ENCODE assay signal across 12 cellular contexts in genomic region chr12:52035926-52036325, GRCh38. TPM values are rescaled to one million over a fixed set of nuclear protein-coding genes. Genes with fewer than 3 reads are reported as not detected.
DNase-seq lines count a peak whose midpoint lies in the region; ATAC-seq lines count a peak whose summit lies in the region.
"Had no signal": no experiment of that assay in that cellular context is flagged by ENCODE, and none has a peak within 500 bp of the region (broad histone marks: within the 10 kb centered on the region; RNA-seq: fewer than 3 reads in every experiment).

No MANE protein-coding gene starts in this region.

- peak overlapping the region; percentile 84 for H3K27ac ChIP-seq in subcutaneous abdominal adipose tissue (ENCODE audit: low read depth, low read length)
- H3K27ac ChIP-seq: neutrophil had no signal

- no peak for ATAC-seq in activated CD4-positive, alpha-beta T cell treated with anti-CD3 and anti-CD28 coated beads for 36 hours
- ATAC-seq in memory B cell (ENCODE audit: low read depth), result no peak

- no peaks in the 10 kb centered on the region for H3K27me3 Mint-ChIP-seq in activated CD4-positive, alpha-beta T cell treated with anti-CD3 and anti-CD28 coated beads for 36 hours
- peaks cover 6% of the 10 kb centered on the region for H3K27me3 Mint-ChIP-seq in activated T-helper 2 cell treated with anti-CD3 and anti-CD28 coated beads, Interferon-gamma antibody, Interleukin-2, Interleukin-4, amounts not matched to agents 10 μg/mL and 5 μg/mL and 100 μg/mL, durations not matched to agents 14 hours and 24 hours and 36 hours (ENCODE audit: low read depth)
- no peaks in the 10 kb centered on the region for H3K27me3 Mint-ChIP-seq in memory B cell

- H3K9ac ChIP-seq in subcutaneous abdominal adipose tissue (ENCODE audit: low read length in 5 of 5), result peak overlapping the region in 2 of 5 donors; percentile 22 to 65

- no peak for DNase-seq in activated CD4-positive, alpha-beta T cell treated with anti-CD3 and anti-CD28 coated beads for 36 hours
- no peak for DNase-seq in activated CD4-positive, alpha-beta T cell treated with anti-CD3 and anti-CD28 coated beads for 48 hours
- DNase-seq in activated T-helper 2 cell treated with anti-CD3 and anti-CD28 coated beads, Interferon-gamma antibody, Interleukin-2, Interleukin-4, amounts not matched to agents 10 μg/mL and 5 μg/mL and 100 μg/mL, durations not matched to agents 14 hours and 24 hours and 36 hours (ENCODE audit: low spot score), result no peak
- DNase-seq in memory B cell (ENCODE audit: low spot score in 2 of 2) (no peak), HUDEP-2 (lab: John Stamatoyannopoulos, UW; ENCODE audit: unreplicated experiment in 76 of 76) (no peak), foreskin melanocyte (no peak), midbrain (lab: John Stamatoyannopoulos, UW) (no peak)
- DNase-seq: ACHN; activated effector memory CD4-positive, alpha-beta T cell treated with anti-CD3 and anti-CD28 coated beads, Interleukin-2, amount 50 U/mL, for 16 hours; NCI-H1694 treated with DMSO at 0.1 percent for 48 hours had no signal

- peaks cover 7 to 60% (median 42%) of the 10 kb centered on the region in 5 donors for H3K4me1 ChIP-seq in subcutaneous abdominal adipose tissue (ENCODE audit: control insufficient read depth in 5 of 5, insufficient read depth in 5 of 5, low read length in 5 of 5)

- H3K27me3 ChIP-seq in subcutaneous abdominal adipose tissue (ENCODE audit: control insufficient read depth in 5 of 5, insufficient read depth in 4 of 5, low read length in 5 of 5), result no peaks in the 10 kb centered on the region

- POLR2A ChIA-PET in activated CD4-positive, alpha-beta T cell treated with anti-CD3 and anti-CD28 coated beads for 36 hours (lab: Charles Lee), result no interaction called here

- H3K4me1 Mint-ChIP-seq in activated CD4-positive, alpha-beta T cell treated with anti-CD3 and anti-CD28 coated beads for 36 hours, result peaks cover 70% of the 10 kb centered on the region
- H3K4me1 Mint-ChIP-seq in activated T-helper 2 cell treated with anti-CD3 and anti-CD28 coated beads, Interferon-gamma antibody, Interleukin-2, Interleukin-4, amounts not matched to agents 10 μg/mL and 5 μg/mL and 100 μg/mL, durations not matched to agents 14 hours and 24 hours and 36 hours (ENCODE audit: low read depth), result peaks cover 57% of the 10 kb centered on the region
- H3K4me1 Mint-ChIP-seq in memory B cell, result peaks cover 28% of the 10 kb centered on the region

- no peaks in the 10 kb centered on the region for H3K9me3 Mint-ChIP-seq in activated CD4-positive, alpha-beta T cell treated with anti-CD3 and anti-CD28 coated beads for 36 hours (ENCODE audit: low read depth)
- H3K9me3 Mint-ChIP-seq in activated T-helper 2 cell treated with anti-CD3 and anti-CD28 coated beads, Interferon-gamma antibody, Interleukin-2, Interleukin-4, amounts not matched to agents 10 μg/mL and 5 μg/mL and 100 μg/mL, durations not matched to agents 14 hours and 24 hours and 36 hours, result no peaks in the 10 kb centered on the region
- H3K9me3 Mint-ChIP-seq in memory B cell, result no peaks in the 10 kb centered on the region

- CTCF ChIA-PET in activated CD4-positive, alpha-beta T cell treated with anti-CD3 and anti-CD28 coated beads for 36 hours (lab: Charles Lee), result interaction anchor here (11.0 kb wide), 1 partner anchor 13 kb away, joined by 124 read pairs; no protein-coding TSS in a partner anchor

- peak overlapping the region; percentile 42 for H3K27ac Mint-ChIP-seq in activated CD4-positive, alpha-beta T cell treated with anti-CD3 and anti-CD28 coated beads for 36 hours
- H3K27ac Mint-ChIP-seq in activated T-helper 2 cell treated with anti-CD3 and anti-CD28 coated beads, Interferon-gamma antibody, Interleukin-2, Interleukin-4, amounts not matched to agents 10 μg/mL and 5 μg/mL and 100 μg/mL, durations not matched to agents 14 hours and 24 hours and 36 hours, result peak overlapping the region; percentile 45
- H3K27ac Mint-ChIP-seq in memory B cell, result peak overlapping the region; percentile 78

- intact Hi-C loops in activated CD4-positive, alpha-beta T cell treated with anti-CD3 and anti-CD28 coated beads for 36 hours (cut with DNase I, micrococcal nuclease), result loop anchor here in 1 of 2 experiments (10.0 kb wide), 1 partner anchor 969 kb away; the partner anchor contains the start of gene EIF4B
- intact Hi-C loops in activated T-helper 2 cell treated with anti-CD3 and anti-CD28 coated beads, Interferon-gamma antibody, Interleukin-2, Interleukin-4, amounts not matched to agents 10 μg/mL and 5 μg/mL and 100 μg/mL, durations not matched to agents 14 hours and 24 hours and 36 hours (cut with micrococcal nuclease), result no loop called here

- no peaks in the 10 kb centered on the region for H3K9me3 ChIP-seq in subcutaneous abdominal adipose tissue (ENCODE audit: control insufficient read depth in 5 of 5, low read length in 5 of 5)
- H3K9me3 ChIP-seq: neutrophil had no signal

- H3K4me3 ChIP-seq in subcutaneous abdominal adipose tissue (ENCODE audit: low read depth in 1 of 5, low read length in 5 of 5), result peak overlapping the region in 1 of 5 donors; percentile 62

- H3K36me3 Mint-ChIP-seq in activated CD4-positive, alpha-beta T cell treated with anti-CD3 and anti-CD28 coated beads for 36 hours (ENCODE audit: low read depth), result no peaks in the 10 kb centered on the region
- peaks cover 8% of the 10 kb centered on the region for H3K36me3 Mint-ChIP-seq in activated T-helper 2 cell treated with anti-CD3 and anti-CD28 coated beads, Interferon-gamma antibody, Interleukin-2, Interleukin-4, amounts not matched to agents 10 μg/mL and 5 μg/mL and 100 μg/mL, durations not matched to agents 14 hours and 24 hours and 36 hours (ENCODE audit: low read depth)
- no peaks in the 10 kb centered on the region for H3K36me3 Mint-ChIP-seq in memory B cell

- H3K4me3 Mint-ChIP-seq in activated CD4-positive, alpha-beta T cell treated with anti-CD3 and anti-CD28 coated beads for 36 hours, result peak overlapping the region; percentile 67
- peak overlapping the region; percentile 58 for H3K4me3 Mint-ChIP-seq in activated T-helper 2 cell treated with anti-CD3 and anti-CD28 coated beads, Interferon-gamma antibody, Interleukin-2, Interleukin-4, amounts not matched to agents 10 μg/mL and 5 μg/mL and 100 μg/mL, durations not matched to agents 14 hours and 24 hours and 36 hours (ENCODE audit: low read depth)
- peak overlapping the region; percentile 73 for H3K4me3 Mint-ChIP-seq in memory B cell

- H3K36me3 ChIP-seq in subcutaneous abdominal adipose tissue (ENCODE audit: control insufficient read depth in 5 of 5, insufficient read depth in 5 of 5, low read length in 5 of 5), result no peaks in the 10 kb centered on the region
- H3K36me3 ChIP-seq: neutrophil had no signal

RNA-seq across cellular contexts. Expression of gene NR4A1, which starts 15.3 kb away (rescaled TPM):
- total RNA-seq in activated CD4-positive, alpha-beta T cell treated with anti-CD3 and anti-CD28 coated beads for 36 hours, result 10 to 100 TPM; 69.4 to 72.8 TPM
- 134 and 139 TPM in 2 replicates for total RNA-seq in activated T-helper 2 cell treated with anti-CD3 and anti-CD28 coated beads, Interferon-gamma antibody, Interleukin-2, Interleukin-4, amounts not matched to agents 10 μg/mL and 5 μg/mL and 100 μg/mL, durations not matched to agents 14 hours and 24 hours and 36 hours

RNA-seq across cellular contexts. Expression of gene TAMALIN, which starts 29.2 kb away (rescaled TPM):
- total RNA-seq in activated CD4-positive, alpha-beta T cell treated with anti-CD3 and anti-CD28 coated beads for 36 hours, result 10 to 100 TPM in 1 of 2 experiments, 1 to 10 TPM in 1; 6.4 to 11.5 TPM
- 6.0 and 6.1 TPM in 2 replicates for total RNA-seq in activated T-helper 2 cell treated with anti-CD3 and anti-CD28 coated beads, Interferon-gamma antibody, Interleukin-2, Interleukin-4, amounts not matched to agents 10 μg/mL and 5 μg/mL and 100 μg/mL, durations not matched to agents 14 hours and 24 hours and 36 hours

RNA-seq across cellular contexts. Expression of gene ATG101, which starts 33.9 kb away (rescaled TPM):
- total RNA-seq in activated CD4-positive, alpha-beta T cell treated with anti-CD3 and anti-CD28 coated beads for 36 hours, result 10 to 100 TPM; 24.0 to 30.7 TPM
- total RNA-seq in activated T-helper 2 cell treated with anti-CD3 and anti-CD28 coated beads, Interferon-gamma antibody, Interleukin-2, Interleukin-4, amounts not matched to agents 10 μg/mL and 5 μg/mL and 100 μg/mL, durations not matched to agents 14 hours and 24 hours and 36 hours, result 44.6 and 45.9 TPM in 2 replicates

RNA-seq across cellular contexts. Expression of gene SMIM41, which starts 43.6 kb away (rescaled TPM):
- total RNA-seq in activated CD4-positive, alpha-beta T cell treated with anti-CD3 and anti-CD28 coated beads for 36 hours, result not detected
- 0.14 and 0.16 TPM in 2 replicates for total RNA-seq in activated T-helper 2 cell treated with anti-CD3 and anti-CD28 coated beads, Interferon-gamma antibody, Interleukin-2, Interleukin-4, amounts not matched to agents 10 μg/mL and 5 μg/mL and 100 μg/mL, durations not matched to agents 14 hours and 24 hours and 36 hours
